28 cellular contexts compared by ENCODE assay signal in the genomic region with DNA sequence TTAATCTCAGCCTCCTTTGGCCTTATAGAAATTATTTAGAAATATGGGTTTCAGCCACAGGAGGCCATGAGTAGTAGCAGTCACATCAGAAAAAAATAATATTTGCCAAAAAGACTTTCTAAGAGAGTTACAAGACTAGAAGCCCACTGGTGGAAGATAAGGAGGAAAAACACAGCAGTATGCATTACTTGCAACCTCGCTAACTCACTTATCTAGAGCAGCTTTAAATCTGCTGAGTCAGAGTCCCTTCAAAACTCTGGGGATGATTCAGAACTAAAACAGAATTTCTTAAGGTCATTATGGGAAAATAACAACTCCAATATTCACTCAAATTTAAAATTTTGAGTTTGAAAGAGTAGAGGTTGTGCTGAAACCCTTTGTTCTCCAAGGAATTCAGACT. TPM values are rescaled to one million over a fixed set of nuclear protein-coding genes. Genes with fewer than 3 reads are reported as not detected.
"Had no signal": no experiment of that assay in that cellular context is flagged by ENCODE, and none has a peak within 500 bp of the region (broad histone marks: within the 10 kb centered on the region; RNA-seq: fewer than 3 reads in every experiment).

No MANE protein-coding gene starts in this region.

- ATAC-seq: Right ventricle myocardium inferior had no signal

- DNase-seq: Karpas-422; KG1; MG63; MV-4-11; NCI-H1048; NCI-H1105; NCI-H1417; NCI-H1436 treated with DMSO at 0.1 percent for 48 hours; NCI-H1694 treated with DMSO at 0.1 percent for 48 hours; NCI-H1930; NCI-H2081; NCI-H2107; NCI-H2227 treated with DMSO at 0.1 percent for 48 hours; NCI-H446; NCI-H510A; NCI-H524 treated with DMSO at 0.1 percent for 48 hours; NCI-H69; NCI-H774; NK-92 treated with Interleukin-12 subunit alpha and Interleukin-12 subunit beta, amount 100 ng/mL, for 24 hours; PC-9; Peyer's patch; SHP77 treated with DMSO at 0.1 percent for 48 hours had no signal

- H2AFZ ChIP-seq: PC-9 had no signal

- H3K27ac ChIP-seq: PC-9, Peyer's patch, SJSA1, SK-N-MC had no signal

- H3K4me1 ChIP-seq: Peyer's patch, SJSA1 had no signal

- H3K27me3 ChIP-seq: MG63, Peyer's patch, SJSA1 had no signal

- H3K4me2 ChIP-seq: PC-9 had no signal

- H3K36me3 ChIP-seq: MG63, Peyer's patch, SJSA1 had no signal

- H3K9me3 ChIP-seq: MG63, SJSA1 had no signal

- H3K4me3 ChIP-seq: MG63, PC-9, Peyer's patch, SJSA1, SK-N-MC had no signal

RNA-seq across cellular contexts. Expression of a gene that starts 6.2 kb away (rescaled TPM):
- total RNA-seq: HT-29, OCI-LY7, PC-9, Peyer's patch, Right ventricle myocardium inferior, RPMI7951, SJSA1 had no signal

RNA-seq across cellular contexts. Expression of a gene that starts 21.9 kb away (rescaled TPM):
- total RNA-seq: HT-29, OCI-LY7, PC-9, Peyer's patch, Right ventricle myocardium inferior, RPMI7951, SJSA1 had no signal

RNA-seq across cellular contexts. Expression of a gene that starts 56.9 kb away (rescaled TPM):
- total RNA-seq: HT-29, OCI-LY7, PC-9, Peyer's patch, Right ventricle myocardium inferior, RPMI7951, SJSA1 had no signal
